In genomic region chr2:19549821-19550220, GRCh38 we compare ENCODE assay signal across 4 cellular contexts.
TF ChIP-seq lines count a peak whose summit lies in the region.

No MANE protein-coding gene starts in this region.

TF ChIP-seq in HepG2, 621 proteins besides CTCF, POLR2A, EP300 and RAD21:
- no peak for TF ChIP-seq CSRNP1 (CRISPR knock-in tag; IDR thresholded peaks at IDR 0.05)
- peak; percentile 67 to 79 for TF ChIP-seq MAFK (conservative IDR thresholded peaks at IDR 0.05 in 1 of 2, IDR thresholded peaks at IDR 0.05 in 1 of 2; ENCODE audit: low read length in 2 of 2)
- TF ChIP-seq MAFF (IDR thresholded peaks at IDR 0.05; ENCODE audit: low read depth, low read length), result peak; percentile 54; the same call in 1 of the 2 replicates
TF ChIP-seq in HepG2: peak in this region for 2.

TF ChIP-seq in A549, 52 proteins besides CTCF, POLR2A, EP300 and RAD21:
- TF ChIP-seq CBX8 (IDR thresholded peaks at IDR 0.05) (no peak), JUNB (IDR thresholded peaks at IDR 0.05) (no peak), MAFK (IDR thresholded peaks at IDR 0.05; ENCODE audit: partially characterized antibody) (peak; percentile 59), ZC3H11A (IDR thresholded peaks at IDR 0.05) (no peak)

TF ChIP-seq in IMR-90, 13 proteins besides CTCF, POLR2A, EP300 and RAD21:
- no peak for TF ChIP-seq MAZ (IDR thresholded peaks at IDR 0.05; ENCODE audit: borderline replicate concordance, low read depth, low read length)
- peak; percentile 56 for TF ChIP-seq MAFK (IDR thresholded peaks at IDR 0.05; ENCODE audit: low read depth, low read length)

TF ChIP-seq in K562, 482 proteins besides CTCF, POLR2A, EP300 and RAD21:
- TF ChIP-seq ZNF316 (IDR thresholded peaks at IDR 0.05) (peak; percentile 36; the same call in 1 of the 2 replicates), RBFOX2 (IDR thresholded peaks at IDR 0.05; ENCODE audit: low read depth, low read length) (no peak)
